ENCODE assay signal across 31 cellular contexts in genomic region chr16:77457046-77457445, GRCh38. TPM values are rescaled to one million over a fixed set of nuclear protein-coding genes. Genes with fewer than 3 reads are reported as not detected.
DNase-seq lines count a peak whose midpoint lies in the region; ATAC-seq, FAIRE-seq and TF ChIP-seq lines count a peak whose summit lies in the region.
"Had no signal": no experiment of that assay in that cellular context is flagged by ENCODE, and none has a peak within 500 bp of the region (broad histone marks: within the 10 kb centered on the region; RNA-seq: fewer than 3 reads in every experiment).

No MANE protein-coding gene starts in this region.

- peak; percentile 61 for FAIRE-seq in H54 (lab: Jason Lieb, UNC)

- TF ChIP-seq POLR2A in H54 (IDR thresholded peaks at IDR 0.05; ENCODE audit: low read depth, low read length) (no peak), testis (IDR thresholded peaks at IDR 0.05) (no peak)

- no peaks in the 10 kb centered on the region for H3K27me3 ChIP-seq in endodermal cell (ENCODE audit: control insufficient read depth, insufficient read depth, low read length, poor library complexity, severe bottlenecking)
- no peaks in the 10 kb centered on the region for H3K27me3 ChIP-seq in osteoblast (ENCODE audit: insufficient read depth, low read length)
- no peaks in the 10 kb centered on the region for H3K27me3 ChIP-seq in testis
- H3K27me3 ChIP-seq: left lung, Peyer's patch had no signal

- peak overlapping the region; percentile 41 for H3K27ac ChIP-seq in endodermal cell (ENCODE audit: low read depth, low read length)
- H3K27ac ChIP-seq in osteoblast (ENCODE audit: low read depth, low read length): no peak overlapping the region
- H3K27ac ChIP-seq in testis: no peak overlapping the region
- H3K27ac ChIP-seq: epithelial cell of prostate, GM23248, left lung, Peyer's patch, WERI-Rb-1 had no signal

- intact Hi-C loops in left colon (cut with DNase I, micrococcal nuclease): no loop called here
- intact Hi-C loops in testis (cut with DNase I; ENCODE audit: low total_unique reads): no loop called here

- no peak for ATAC-seq in left colon
- ATAC-seq in HG02798 (IDR thresholded peaks at IDR 0.05; ENCODE audit: poor library complexity, unreplicated experiment): no peak
- ATAC-seq: activated naive CD4-positive, alpha-beta T cell treated with anti-CD3 and anti-CD28 coated beads, Interleukin-2, amount 50 U/mL, for 72 hours; left lung; naive thymus-derived CD4-positive, alpha-beta T cell had no signal

- no peak overlapping the region for H3K4me3 Mint-ChIP-seq in endodermal cell
- H3K4me3 Mint-ChIP-seq: activated CD4-positive, alpha-beta T cell treated with anti-CD3 and anti-CD28 coated beads, Interleukin-2, amount 10 ng/mL, durations not matched to agents 7 days and 5 days; CD4-positive, alpha-beta T cell; HFFc6; naive thymus-derived CD4-positive, alpha-beta T cell; T-helper 2 cell treated with Interferon-gamma antibody and Interleukin-4, amounts not matched to agents 5 μg/mL and 100 μg/mL, for 36 hours had no signal

- peak overlapping the region; percentile 14 for H2AFZ ChIP-seq in osteoblast (ENCODE audit: low read length)
- H2AFZ ChIP-seq: GM23248 had no signal

- H3K79me2 ChIP-seq in osteoblast (ENCODE audit: insufficient read depth, low read length): no peaks in the 10 kb centered on the region

- peaks cover 25% of the 10 kb centered on the region for H3K4me1 Mint-ChIP-seq in endodermal cell
- H3K4me1 Mint-ChIP-seq: activated CD4-positive, alpha-beta T cell treated with anti-CD3 and anti-CD28 coated beads, Interleukin-2, amount 10 ng/mL, durations not matched to agents 7 days and 5 days; naive thymus-derived CD4-positive, alpha-beta T cell had no signal

- H3K4me1 ChIP-seq in endodermal cell (ENCODE audit: control insufficient read depth, insufficient read depth, low read length) (peaks cover 6% of the 10 kb centered on the region), osteoblast (ENCODE audit: insufficient read depth, low read length) (peaks cover 4% of the 10 kb centered on the region), testis (no peaks in the 10 kb centered on the region)
- H3K4me1 ChIP-seq: left lung, Peyer's patch had no signal

- H3K9me3 ChIP-seq in endodermal cell (ENCODE audit: control insufficient read depth, low read length): no peaks in the 10 kb centered on the region
- H3K9me3 ChIP-seq in osteoblast (ENCODE audit: low read depth, low read length): no peaks in the 10 kb centered on the region
- H3K9me3 ChIP-seq in testis: no peaks in the 10 kb centered on the region
- H3K9me3 ChIP-seq: left lung, Peyer's patch, SK-N-SH had no signal

- TF ChIP-seq CTCF in endodermal cell (conservative IDR thresholded peaks at IDR 0.05): no peak
- no peak for TF ChIP-seq CTCF in osteoblast (IDR thresholded peaks at IDR 0.05; ENCODE audit: extremely low read depth, low read depth, low read length)
- TF ChIP-seq CTCF in testis (IDR thresholded peaks at IDR 0.05): no peak

- no peaks in the 10 kb centered on the region for H4K20me1 ChIP-seq in osteoblast (ENCODE audit: insufficient read depth, low read length)

- 61 to 94% methylated on average over 4 to 5 of the region's 5 CpGs for WGBS in endodermal cell (ENCODE audit: insufficient coverage in 1 of 2, insufficient read length in 1 of 2), 2 experiments
- 62 to 69% methylated on average over 5 of the region's 5 CpGs for WGBS in testis, 2 donors

- no peaks in the 10 kb centered on the region for H3K36me3 Mint-ChIP-seq in endodermal cell (ENCODE audit: low read depth)
- H3K36me3 Mint-ChIP-seq: activated naive CD4-positive, alpha-beta T cell treated with anti-CD3 and anti-CD28 coated beads, Interleukin-2, amount 50 U/mL, for 72 hours; naive thymus-derived CD4-positive, alpha-beta T cell had no signal

- H3K9me3 Mint-ChIP-seq in endodermal cell: no peaks in the 10 kb centered on the region
- H3K9me3 Mint-ChIP-seq: activated CD4-positive, alpha-beta T cell treated with anti-CD3 and anti-CD28 coated beads, Interleukin-2, amount 10 ng/mL, durations not matched to agents 7 days and 5 days; CD4-positive, alpha-beta T cell; T-helper 2 cell treated with Interferon-gamma antibody and Interleukin-4, amounts not matched to agents 5 μg/mL and 100 μg/mL, for 36 hours had no signal

- H3K27ac Mint-ChIP-seq in endodermal cell: no peak overlapping the region
- H3K27ac Mint-ChIP-seq: activated CD4-positive, alpha-beta T cell treated with anti-CD3 and anti-CD28 coated beads, Interleukin-2, amount 10 ng/mL, durations not matched to agents 7 days and 5 days; activated naive CD4-positive, alpha-beta T cell treated with anti-CD3 and anti-CD28 coated beads, Interleukin-2, amount 50 U/mL, for 72 hours; CD4-positive, alpha-beta T cell; HFFc6; naive thymus-derived CD4-positive, alpha-beta T cell; T-helper 2 cell treated with Interferon-gamma antibody and Interleukin-4, amounts not matched to agents 5 μg/mL and 100 μg/mL, for 36 hours had no signal

- H3K36me3 ChIP-seq in endodermal cell (ENCODE audit: control insufficient read depth, insufficient read depth, low read length) (no peaks in the 10 kb centered on the region), osteoblast (ENCODE audit: insufficient read depth, low read length) (no peaks in the 10 kb centered on the region), testis (ENCODE audit: low read depth, missing control alignments) (no peaks in the 10 kb centered on the region)
- H3K36me3 ChIP-seq: left lung, Peyer's patch, WERI-Rb-1 had no signal

- no peaks in the 10 kb centered on the region for H3K27me3 Mint-ChIP-seq in endodermal cell (ENCODE audit: insufficient read depth)
- H3K27me3 Mint-ChIP-seq: CD4-positive, alpha-beta T cell had no signal

- H3K4me3 ChIP-seq in endodermal cell (ENCODE audit: low read length): no peak overlapping the region
- H3K4me3 ChIP-seq in osteoblast (ENCODE audit: insufficient read depth, low read length): peak overlapping the region; percentile 27
- no peak overlapping the region for H3K4me3 ChIP-seq in testis
- H3K4me3 ChIP-seq: GM23248, left lung, Peyer's patch had no signal

- H3K9ac ChIP-seq in endodermal cell (ENCODE audit: extremely low read depth, low read length, poor library complexity, severe bottlenecking): no peak overlapping the region
- H3K9ac ChIP-seq: GM23248, SK-N-SH had no signal

- no peak for DNase-seq in H54 (ENCODE audit: insufficient read length, low spot score)
- peak; percentile 11 for DNase-seq in RKO (ENCODE audit: low spot score)
- DNase-seq in endodermal cell: no peak
- no peak for DNase-seq in osteoblast (ENCODE audit: insufficient read length, low spot score, missing footprints)
- DNase-seq in left colon: no peak
- no peak for DNase-seq in NK-92 treated with Interleukin-12 subunit alpha and Interleukin-12 subunit beta, amount 100 ng/mL, for 24 hours (lab: John Stamatoyannopoulos, UW)
- no peak for DNase-seq in testis
- DNase-seq: activated CD4-positive, alpha-beta T cell treated with anti-CD3 and anti-CD28 coated beads, Interleukin-2, amount 10 ng/mL, durations not matched to agents 7 days and 5 days; anterior cingulate cortex; CD4-positive, alpha-beta T cell; central memory CD4-positive, alpha-beta T cell; DMS153; foreskin fibroblast; GDM1; GM23248; HFFc6; left lung; naive thymus-derived CD4-positive, alpha-beta T cell; NCI-H1105; NCI-H1930; Peyer's patch; retina; SK-N-SH; stimulated activated CD4-positive, alpha-beta T cell treated with anti-CD3 and anti-CD28 coated beads, Interleukin-4, amount 100 ng/mL, for 1 hour; stimulated activated naive CD4-positive, alpha-beta T cell; WERI-Rb-1 had no signal

- peak overlapping the region; percentile 70 for H3K4me2 ChIP-seq in osteoblast (ENCODE audit: insufficient read depth, low read length)
- H3K4me2 ChIP-seq: SK-N-SH had no signal

RNA-seq across cellular contexts. Expression of gene ADAMTS18, which starts 22.2 kb away (rescaled TPM):
- total RNA-seq in endodermal cell (10 to 100 TPM in 1 of 2 donors, 1 to 10 TPM in 1; 7.9 to 12.4 TPM), osteoblast (not detected in 2 replicates), left colon (under 1 TPM in 1 of 2 donors, not detected in 1; 0.34 TPM), testis (1 to 10 TPM; 1.1 to 3.4 TPM)
- polyA plus RNA-seq in endodermal cell (2013, experiment 1 of 2): 3.4 TPM
- 1.8 TPM for polyA plus RNA-seq in endodermal cell (2013, experiment 2 of 2)
- 0.65 TPM for polyA plus RNA-seq in testis (ENCODE audit: insufficient read depth, low read depth, low replicate concordance)
- total RNA-seq: activated CD4-positive, alpha-beta T cell treated with anti-CD3 and anti-CD28 coated beads, Interleukin-2, amount 10 ng/mL, durations not matched to agents 7 days and 5 days; activated naive CD4-positive, alpha-beta T cell treated with anti-CD3 and anti-CD28 coated beads, Interleukin-2, amount 50 U/mL, for 72 hours; CD4-positive, alpha-beta T cell; GM23248; HFFc6; naive thymus-derived CD4-positive, alpha-beta T cell; osteocyte had no signal
- polyA plus RNA-seq: GM23248; naive thymus-derived CD4-positive, alpha-beta T cell had no signal
